In genomic region chr15:75361361-75361988, GRCh38 we compare ENCODE assay signal across 18 cellular contexts. TPM values are rescaled to one million over a fixed set of nuclear protein-coding genes. Genes with fewer than 3 reads are reported as not detected.
DNase-seq lines count a peak whose midpoint lies in the region; ATAC-seq, FAIRE-seq and TF ChIP-seq lines count a peak whose summit lies in the region.
"Had no signal": no experiment of that assay in that cellular context is flagged by ENCODE, and none has a peak within 500 bp of the region (broad histone marks: within the 10 kb centered on the region; RNA-seq: fewer than 3 reads in every experiment).

No MANE protein-coding gene starts in this region.

- H3K9ac ChIP-seq in H1 (replicated peaks in 1 of 4; ENCODE audit: extremely low read depth in 1 of 4, low read depth in 3 of 4, low read length in 3 of 4): no peak overlapping the region; a peak in 1 of 7 replicates
- H3K9ac ChIP-seq: GM23248 had no signal

- H2AK5ac ChIP-seq in H1 (ENCODE audit: low read depth, low read length): no peak overlapping the region

- no peak overlapping the region for H2BK15ac ChIP-seq in H1 (ENCODE audit: low read length)

- H3K4ac ChIP-seq in H1 (replicated peaks; ENCODE audit: insufficient read length, low read depth, low read length): no peak overlapping the region

- H3K4me1 Mint-ChIP-seq in T-helper 2 cell treated with Interferon-gamma antibody and Interleukin-4, amounts not matched to agents 5 μg/mL and 100 μg/mL, for 36 hours (ENCODE audit: low read depth): no peaks in the 10 kb centered on the region
- no peaks in the 10 kb centered on the region for H3K4me1 Mint-ChIP-seq in CD8-positive, alpha-beta T cell (ENCODE audit: low read depth)

- H2AFZ ChIP-seq in H1 (ENCODE audit: low read length): no peak overlapping the region
- H2AFZ ChIP-seq: GM23248 had no signal

- no peak for TF ChIP-seq POLR2A in H1 (IDR thresholded peaks at IDR 0.05; ENCODE audit: control extremely low read depth in 1 of 2, low read depth in 2 of 2, low read length in 2 of 2)

- H3K9me3 Mint-ChIP-seq in T-helper 2 cell treated with Interferon-gamma antibody and Interleukin-4, amounts not matched to agents 5 μg/mL and 100 μg/mL, for 36 hours: no peaks in the 10 kb centered on the region
- H3K9me3 Mint-ChIP-seq in activated naive CD4-positive, alpha-beta T cell treated with anti-CD3 and anti-CD28 coated beads, Interleukin-2, amount 50 U/mL, for 72 hours: no peaks in the 10 kb centered on the region
- no peaks in the 10 kb centered on the region for H3K9me3 Mint-ChIP-seq in CD8-positive, alpha-beta T cell
- H3K9me3 Mint-ChIP-seq: CD4-positive, CD25-positive, alpha-beta regulatory T cell had no signal

- no peak overlapping the region for H3K4me3 ChIP-seq in H1 (ENCODE audit: extremely low read depth in 1 of 4, insufficient read depth in 2 of 4, low read depth in 3 of 4, low read length in 4 of 4)
- no peak overlapping the region for H3K4me3 ChIP-seq in CD8-positive, alpha-beta T cell (ENCODE audit: low read depth, low read length)
- H3K4me3 ChIP-seq: BLaER1 treated with 17β-estradiol and CSF1 and Interleukin-3, amounts not matched to agents 10 nM and 100 nM; GM23248 had no signal

- H3K14ac ChIP-seq in H1 (ENCODE audit: insufficient read length): no peak overlapping the region

- no peak for TF ChIP-seq CTCF in H1 (IDR thresholded peaks at IDR 0.05; ENCODE audit: control extremely low read depth in 1 of 3, insufficient read depth in 1 of 3, low read depth in 1 of 3, low read length in 3 of 3)
- TF ChIP-seq CTCF in CD8-positive, alpha-beta T cell (IDR thresholded peaks at IDR 0.05): no peak

- H3K79me1 ChIP-seq in H1 (ENCODE audit: low read depth, low read length): no peaks in the 10 kb centered on the region

- H4K91ac ChIP-seq in H1 (replicated peaks; ENCODE audit: insufficient read length, low read length): no peak overlapping the region

- CTCF ChIA-PET in H1 (lab: Charles Lee; ENCODE audit: partially characterized antibody): no interaction called here
- CTCF ChIA-PET in CD8-positive, alpha-beta T cell (lab: Charles Lee): no interaction called here

- H4K5ac ChIP-seq in H1 (ENCODE audit: insufficient read length, low read depth, low read length): no peak overlapping the region

- peaks cover 0 to 5% of the 10 kb centered on the region in 2 experiments for H4K20me1 ChIP-seq in H1 (replicated peaks in 1 of 2; ENCODE audit: control insufficient read depth in 1 of 2, insufficient read depth in 2 of 2, low read length in 2 of 2)

- no peak for FAIRE-seq in H1 (lab: Jason Lieb, UNC)
- FAIRE-seq: GM12891, HepG2, HTR-8/SVneo had no signal

- no peak overlapping the region for H2BK20ac ChIP-seq in H1 (ENCODE audit: low read length)

- TF ChIP-seq EP300 in H1 (IDR thresholded peaks at IDR 0.05; ENCODE audit: borderline replicate concordance in 1 of 2, low read depth in 2 of 2, low read length in 2 of 2): no peak

- no peak for DNase-seq in T-helper 2 cell treated with Interferon-gamma antibody and Interleukin-4, amounts not matched to agents 5 μg/mL and 100 μg/mL, for 36 hours (ENCODE audit: low spot score)
- no peak for DNase-seq in T-helper 2 cell
- peak in 1 of 2 donors; percentile 53 for DNase-seq in activated naive CD4-positive, alpha-beta T cell treated with anti-CD3 and anti-CD28 coated beads, Interleukin-2, amount 50 U/mL, for 72 hours (ENCODE audit: low spot score in 2 of 2)
- DNase-seq in activated naive CD4-positive, alpha-beta T cell (lab: John Stamatoyannopoulos, UW): no peak
- no peak for DNase-seq in H1 (ENCODE audit: low read depth in 1 of 2, low spot score in 2 of 2)
- DNase-seq in AG08396 (ENCODE audit: low spot score): no peak
- no peak for DNase-seq in CD8-positive, alpha-beta T cell
- no peak for DNase-seq in central memory CD4-positive, alpha-beta T cell
- DNase-seq: AML-193; Calu3; CD4-positive, CD25-positive, alpha-beta regulatory T cell; DMS79; GM23248 had no signal

- no peaks in the 10 kb centered on the region for H3K4me1 ChIP-seq in H1 (replicated peaks in 1 of 4; ENCODE audit: control insufficient read depth in 3 of 4, insufficient read depth in 4 of 4, low read length in 3 of 4)
- H3K4me1 ChIP-seq in CD8-positive, alpha-beta T cell (ENCODE audit: insufficient read depth, low read length): no peaks in the 10 kb centered on the region

- POLR2A ChIA-PET in H1 (lab: Charles Lee; ENCODE audit: partially characterized antibody): interaction anchor here (6.5 kb wide), 1 partner anchor 11 kb away, joined by 69 read pairs; the partner anchor contains the start of gene NEIL1
- POLR2A ChIA-PET in CD8-positive, alpha-beta T cell (lab: Charles Lee): no interaction called here

- no peak overlapping the region for H3K4me3 Mint-ChIP-seq in T-helper 2 cell treated with Interferon-gamma antibody and Interleukin-4, amounts not matched to agents 5 μg/mL and 100 μg/mL, for 36 hours
- H3K4me3 Mint-ChIP-seq in CD8-positive, alpha-beta T cell: no peak overlapping the region
- H3K4me3 Mint-ChIP-seq: CD4-positive, CD25-positive, alpha-beta regulatory T cell had no signal

- no peaks in the 10 kb centered on the region for H3K79me2 ChIP-seq in H1 (ENCODE audit: control insufficient read depth in 1 of 2, insufficient read depth in 2 of 2, low read length in 2 of 2)

- no peaks in the 10 kb centered on the region for H3K27me3 ChIP-seq in H1 (replicated peaks in 1 of 4; ENCODE audit: control insufficient read depth in 3 of 4, extremely low read depth in 1 of 4, insufficient read depth in 3 of 4, low read length in 3 of 4)
- H3K27me3 ChIP-seq in CD8-positive, alpha-beta T cell (ENCODE audit: insufficient read depth, low read length): no peaks in the 10 kb centered on the region
- H3K27me3 ChIP-seq: BLaER1 treated with 17β-estradiol and CSF1 and Interleukin-3, amounts not matched to agents 10 nM and 100 nM had no signal

- H3K27ac Mint-ChIP-seq in T-helper 2 cell treated with Interferon-gamma antibody and Interleukin-4, amounts not matched to agents 5 μg/mL and 100 μg/mL, for 36 hours: peak overlapping the region; percentile 31
- peak overlapping the region; percentile 22 to 30 for H3K27ac Mint-ChIP-seq in activated naive CD4-positive, alpha-beta T cell treated with anti-CD3 and anti-CD28 coated beads, Interleukin-2, amount 50 U/mL, for 72 hours
- no peak overlapping the region for H3K27ac Mint-ChIP-seq in CD8-positive, alpha-beta T cell
- H3K27ac Mint-ChIP-seq: CD4-positive, CD25-positive, alpha-beta regulatory T cell had no signal

- no peak overlapping the region for H3K18ac ChIP-seq in H1 (ENCODE audit: extremely low read depth, low read length)

- H3K23ac ChIP-seq in H1 (ENCODE audit: insufficient read length): no peak overlapping the region

- no peaks in the 10 kb centered on the region for H3K23me2 ChIP-seq in H1 (ENCODE audit: low read depth, low read length)

- H3K36me3 ChIP-seq in H1 (ENCODE audit: control insufficient read depth in 2 of 4, insufficient read depth in 4 of 4, low read length in 3 of 4): peaks cover 0 to 21% (median 4%) of the 10 kb centered on the region in 4 experiments; a peak in 5 of 8 replicates
- peaks cover 24% of the 10 kb centered on the region for H3K36me3 ChIP-seq in CD8-positive, alpha-beta T cell (ENCODE audit: insufficient read depth, low read length)

- H2BK5ac ChIP-seq in H1 (ENCODE audit: low read depth, low read length): no peak overlapping the region

- TF ChIP-seq RAD21 in H1 (IDR thresholded peaks at IDR 0.05 in 1 of 2, conservative IDR thresholded peaks at IDR 0.05 in 1 of 2; ENCODE audit: low read depth in 2 of 2, low read length in 2 of 2): no peak

- no peaks in the 10 kb centered on the region for H3K27me3 Mint-ChIP-seq in T-helper 2 cell treated with Interferon-gamma antibody and Interleukin-4, amounts not matched to agents 5 μg/mL and 100 μg/mL, for 36 hours (ENCODE audit: low read depth)
- H3K27me3 Mint-ChIP-seq in CD8-positive, alpha-beta T cell (ENCODE audit: low read depth): no peaks in the 10 kb centered on the region
- H3K27me3 Mint-ChIP-seq: CD4-positive, CD25-positive, alpha-beta regulatory T cell had no signal

- no peak overlapping the region for H3K56ac ChIP-seq in H1 (replicated peaks; ENCODE audit: insufficient read length, low read depth, low read length)

- no peak overlapping the region for H2BK120ac ChIP-seq in H1 (replicated peaks; ENCODE audit: low read depth, low read length)

- H3K36me3 Mint-ChIP-seq in T-helper 2 cell treated with Interferon-gamma antibody and Interleukin-4, amounts not matched to agents 5 μg/mL and 100 μg/mL, for 36 hours (ENCODE audit: low read depth): peaks cover 13% of the 10 kb centered on the region
- H3K36me3 Mint-ChIP-seq in activated naive CD4-positive, alpha-beta T cell treated with anti-CD3 and anti-CD28 coated beads, Interleukin-2, amount 50 U/mL, for 72 hours: no peaks in the 10 kb centered on the region
- peaks cover 71% of the 10 kb centered on the region for H3K36me3 Mint-ChIP-seq in CD8-positive, alpha-beta T cell

- 92% methylated on average over 9 of the region's 10 CpGs; no CpG with 5 or more reads in 1 of the 2 experiments for WGBS in H1 (ENCODE audit: extremely low coverage in 1 of 2, insufficient coverage in 1 of 2, insufficient read length in 1 of 2, insufficient replicate concordance in 2 of 2, low coverage in 1 of 2, low lambda C conversion rate in 2 of 2, missing lambda C conversion rate in 1 of 2), 2 experiments

- no peaks in the 10 kb centered on the region for H3K9me3 ChIP-seq in H1 (ENCODE audit: insufficient read depth in 2 of 2, low read depth in 1 of 2, low read length in 1 of 2)
- H3K9me3 ChIP-seq in CD8-positive, alpha-beta T cell (ENCODE audit: low read length): no peaks in the 10 kb centered on the region
- H3K9me3 ChIP-seq: BLaER1 treated with 17β-estradiol and CSF1 and Interleukin-3, amounts not matched to agents 10 nM and 100 nM had no signal

- peak overlapping the region; percentile 25; the same call in 1 of the 2 replicates for H4K8ac ChIP-seq in H1 (ENCODE audit: extremely low read depth, insufficient read depth, low read length)

- intact Hi-C loops in CD8-positive, alpha-beta T cell (cut with DNase I, micrococcal nuclease): no loop called here

- ATAC-seq in activated naive CD4-positive, alpha-beta T cell treated with anti-CD3 and anti-CD28 coated beads, Interleukin-2, amount 50 U/mL, for 72 hours: no peak
- no peak for ATAC-seq in CD8-positive, alpha-beta T cell

- H3K27ac ChIP-seq in H1 (ENCODE audit: low read depth, low read length): no peak overlapping the region
- H3K27ac ChIP-seq in CD8-positive, alpha-beta T cell (ENCODE audit: low read depth, low read length): no peak overlapping the region
- H3K27ac ChIP-seq: 22Rv1, GM23248 had no signal

- H2BK12ac ChIP-seq in H1 (ENCODE audit: low read depth, low read length): no peak overlapping the region

- no peak overlapping the region for H3K4me2 ChIP-seq in H1 (ENCODE audit: insufficient read depth in 1 of 2, low read depth in 2 of 2, low read length in 2 of 2)

RNA-seq across cellular contexts. Expression of gene MAN2C1, which starts 6.9 kb away (rescaled TPM):
- 100 to 1,000 TPM; 106 to 167 TPM for total RNA-seq in activated naive CD4-positive, alpha-beta T cell treated with anti-CD3 and anti-CD28 coated beads, Interleukin-2, amount 50 U/mL, for 72 hours
- total RNA-seq in H1 (2021; fragmentation: NEBNext Ultra II Directional; extraction: Animal tissue kit (Norgen Biotek cat#: 25700)): 79.1 and 88.9 TPM in 2 replicates
- polyA plus RNA-seq in H1 (2011; rRNA removed): 56.3 and 92.9 TPM in 2 replicates
- 79.0 TPM for polyA plus RNA-seq in H1 (2011; cell fraction: cytosol; rRNA removed)
- polyA plus RNA-seq in H1 (2011; cell fraction: nucleus; rRNA removed): 521 TPM
- 66.5 to 112 TPM (median 91.4 TPM) in 4 replicates for polyA plus RNA-seq in H1 (2012, experiment 1 of 2)
- 59.8 TPM for polyA plus RNA-seq in H1 (2012, experiment 2 of 2)
- polyA plus RNA-seq in H1 (2013, experiment 1 of 2): 35.5 TPM
- 29.7 TPM for polyA plus RNA-seq in H1 (2013, experiment 2 of 2)
- polyA minus RNA-seq in H1 (2011; rRNA and poly(A)+ RNA removed): 49.7 and 55.5 TPM in 2 replicates
- 53.7 TPM for polyA minus RNA-seq in H1 (2011; cell fraction: cytosol; rRNA and poly(A)+ RNA removed)
- polyA minus RNA-seq in H1 (2011; cell fraction: nucleus; rRNA and poly(A)+ RNA removed): 195 TPM
- 100 to 1,000 TPM; 342 to 373 TPM for total RNA-seq in CD8-positive, alpha-beta T cell

RNA-seq across cellular contexts. Expression of gene NEIL1, which starts 14.6 kb away (rescaled TPM):
- 10 to 100 TPM in 1 of 2 donors, 1 to 10 TPM in 1; 9.4 to 20.4 TPM for total RNA-seq in activated naive CD4-positive, alpha-beta T cell treated with anti-CD3 and anti-CD28 coated beads, Interleukin-2, amount 50 U/mL, for 72 hours
- total RNA-seq in H1 (2021; fragmentation: NEBNext Ultra II Directional; extraction: Animal tissue kit (Norgen Biotek cat#: 25700)): 10.9 and 12.2 TPM in 2 replicates
- polyA plus RNA-seq in H1 (2011; rRNA removed): 10.4 and 19.5 TPM in 2 replicates
- 12.4 TPM for polyA plus RNA-seq in H1 (2011; cell fraction: cytosol; rRNA removed)
- polyA plus RNA-seq in H1 (2011; cell fraction: nucleus; rRNA removed): 49.5 TPM
- polyA plus RNA-seq in H1 (2012, experiment 1 of 2): 14.7 to 18.1 TPM (median 15.4 TPM) in 4 replicates
- polyA plus RNA-seq in H1 (2012, experiment 2 of 2): 10.2 TPM
- polyA plus RNA-seq in H1 (2013, experiment 1 of 2): 11.4 TPM
- 8.7 TPM for polyA plus RNA-seq in H1 (2013, experiment 2 of 2)
- 3.5 and 4.2 TPM in 2 replicates for polyA minus RNA-seq in H1 (2011; rRNA and poly(A)+ RNA removed)
- polyA minus RNA-seq in H1 (2011; cell fraction: cytosol; rRNA and poly(A)+ RNA removed): 5.3 TPM
- 12.7 TPM for polyA minus RNA-seq in H1 (2011; cell fraction: nucleus; rRNA and poly(A)+ RNA removed)
- total RNA-seq in CD8-positive, alpha-beta T cell: 10 to 100 TPM; 27.1 to 29.5 TPM

RNA-seq across cellular contexts. Expression of gene COMMD4, which starts 25.6 kb away (rescaled TPM):
- 100 to 1,000 TPM in 1 of 2 donors, 10 to 100 TPM in 1; 85.6 to 122 TPM for total RNA-seq in activated naive CD4-positive, alpha-beta T cell treated with anti-CD3 and anti-CD28 coated beads, Interleukin-2, amount 50 U/mL, for 72 hours
- total RNA-seq in H1 (2021; fragmentation: NEBNext Ultra II Directional; extraction: Animal tissue kit (Norgen Biotek cat#: 25700)): 131 and 132 TPM in 2 replicates
- polyA plus RNA-seq in H1 (2011; rRNA removed): 236 and 265 TPM in 2 replicates
- 273 TPM for polyA plus RNA-seq in H1 (2011; cell fraction: cytosol; rRNA removed)
- polyA plus RNA-seq in H1 (2011; cell fraction: nucleus; rRNA removed): 252 TPM
- polyA plus RNA-seq in H1 (2012, experiment 1 of 2): 109 to 154 TPM (median 150 TPM) in 4 replicates
- 168 TPM for polyA plus RNA-seq in H1 (2012, experiment 2 of 2)
- polyA plus RNA-seq in H1 (2013, experiment 1 of 2): 118 TPM
- polyA plus RNA-seq in H1 (2013, experiment 2 of 2): 115 TPM
- polyA minus RNA-seq in H1 (2011; rRNA and poly(A)+ RNA removed): 51.0 and 53.9 TPM in 2 replicates
- 33.5 TPM for polyA minus RNA-seq in H1 (2011; cell fraction: cytosol; rRNA and poly(A)+ RNA removed)
- 38.7 TPM for polyA minus RNA-seq in H1 (2011; cell fraction: nucleus; rRNA and poly(A)+ RNA removed)
- 10 to 100 TPM; 10.1 to 10.2 TPM for total RNA-seq in CD8-positive, alpha-beta T cell

Comparison
In these comparisons a context has a peak if more than half of its experiments do, and no peak if none do; other contexts are left out.
1. RNA of gene COMMD4, which starts 25.6 kb away (total RNA-seq): 131 to 132 TPM in H1 and 85.6 to 122 TPM in activated naive CD4-positive, alpha-beta T cell treated with anti-CD3 and anti-CD28 coated beads, Interleukin-2, amount 50 U/mL, for 72 hours; 10.1 to 10.2 TPM in CD8-positive, alpha-beta T cell; every median in the first group is over 4 times any median in the second.